Comparison of ENCODE assay signal across 8 cellular contexts in the genomic region with DNA sequence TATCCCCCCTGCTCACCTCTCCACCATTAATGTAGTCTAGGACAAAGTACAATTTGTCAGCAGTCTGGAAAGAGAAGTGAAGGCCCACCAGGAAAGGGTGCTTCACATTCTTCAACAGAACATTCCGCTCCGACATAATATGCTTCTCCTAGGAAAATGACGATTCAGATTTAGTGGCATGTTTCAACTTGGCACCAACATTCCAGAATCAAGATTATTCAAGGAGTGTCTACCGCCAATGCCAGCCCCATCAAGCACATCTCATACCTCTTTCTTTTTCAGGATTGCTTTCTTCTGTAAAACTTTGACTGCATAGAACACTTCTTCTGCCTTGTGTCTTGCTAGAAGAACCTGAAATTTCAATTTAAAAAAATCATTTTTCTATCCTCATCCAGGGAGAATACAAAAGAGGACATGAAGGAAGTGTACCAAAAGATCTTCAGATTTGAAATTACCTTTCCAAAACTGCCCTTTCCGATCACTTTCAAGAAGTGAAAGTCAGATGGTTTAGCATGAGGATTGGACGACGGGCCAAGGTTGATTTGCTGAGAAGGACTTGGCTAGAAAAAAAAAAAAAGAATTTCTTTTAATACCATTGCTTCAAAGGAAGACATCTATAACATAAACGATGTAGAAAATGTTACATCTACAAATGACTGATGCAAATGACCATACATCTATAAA.
DNase-seq lines count a peak whose midpoint lies in the region.

No MANE protein-coding gene starts in this region.

- H3K36me3 ChIP-seq in adipocyte (ENCODE audit: control insufficient read depth, insufficient read depth, low read length, severe bottlenecking): peaks cover 49% of the 10 kb centered on the region

- peaks cover 39% of the 10 kb centered on the region for H3K4me1 ChIP-seq in adipocyte (ENCODE audit: control insufficient read depth, insufficient read depth, low read length)

- no peaks in the 10 kb centered on the region for H3K9me3 Mint-ChIP-seq in T-helper 1 cell treated with Interleukin-12 subunit alpha and Interleukin-12 subunit beta and Interleukin-4 antibody, amounts not matched to agents 30 μg/mL and 1 μg/mL, for 36 hours

- DNase-seq in T-helper 1 cell (no peak), adipocyte (ENCODE audit: low read depth) (peak; percentile 12), superior temporal gyrus (ENCODE audit: extremely low spot score) (peak; percentile 62), SW480 (ENCODE audit: low spot score) (no peak), GDM1 (lab: John Stamatoyannopoulos, UW) (no peak), NK-92 (lab: John Stamatoyannopoulos, UW; ENCODE audit: unreplicated experiment) (no peak)

- peak overlapping the region; percentile 94 for H3K4me3 ChIP-seq in adipocyte (ENCODE audit: low read length)

- H3K27ac ChIP-seq in layer of hippocampus (ENCODE audit: low read depth, low read length): peak overlapping the region; percentile 80

- H3K4me1 Mint-ChIP-seq in T-helper 1 cell treated with Interleukin-12 subunit alpha and Interleukin-12 subunit beta and Interleukin-4 antibody, amounts not matched to agents 30 μg/mL and 1 μg/mL, for 36 hours (ENCODE audit: low read depth): peaks cover 61% of the 10 kb centered on the region

- H3K36me3 Mint-ChIP-seq in T-helper 1 cell treated with Interleukin-12 subunit alpha and Interleukin-12 subunit beta and Interleukin-4 antibody, amounts not matched to agents 30 μg/mL and 1 μg/mL, for 36 hours (ENCODE audit: low read depth): peaks cover 54% of the 10 kb centered on the region

- peak overlapping the region; percentile 34 for H3K27ac Mint-ChIP-seq in T-helper 1 cell treated with Interleukin-12 subunit alpha and Interleukin-12 subunit beta and Interleukin-4 antibody, amounts not matched to agents 30 μg/mL and 1 μg/mL, for 36 hours

- H3K9ac ChIP-seq in adipocyte (ENCODE audit: low read length): peak overlapping the region; percentile 87

- peak overlapping the region; percentile 99 for H3K4me3 Mint-ChIP-seq in T-helper 1 cell treated with Interleukin-12 subunit alpha and Interleukin-12 subunit beta and Interleukin-4 antibody, amounts not matched to agents 30 μg/mL and 1 μg/mL, for 36 hours

- no peaks in the 10 kb centered on the region for H3K9me3 ChIP-seq in adipocyte (ENCODE audit: control insufficient read depth, low read length)

- H3K27me3 Mint-ChIP-seq in T-helper 1 cell treated with Interleukin-12 subunit alpha and Interleukin-12 subunit beta and Interleukin-4 antibody, amounts not matched to agents 30 μg/mL and 1 μg/mL, for 36 hours (ENCODE audit: low read depth): no peaks in the 10 kb centered on the region

- no peaks in the 10 kb centered on the region for H3K27me3 ChIP-seq in adipocyte (replicated peaks; ENCODE audit: control insufficient read depth, insufficient read depth, low read length)
- no peaks in the 10 kb centered on the region for H3K27me3 ChIP-seq in layer of hippocampus (ENCODE audit: control insufficient read depth, insufficient read depth, low read length)

Comparison
In these comparisons a context has a peak if more than half of its experiments do, and no peak if none do; other contexts are left out.
1. DNase-seq: peak in adipocyte (single experiment) and superior temporal gyrus (single experiment); none in T-helper 1 cell (0 of 5), SW480 (single experiment), GDM1 (single experiment) and NK-92 (single experiment).